ENCODE assay signal across 9 cellular contexts in the genomic region with DNA sequence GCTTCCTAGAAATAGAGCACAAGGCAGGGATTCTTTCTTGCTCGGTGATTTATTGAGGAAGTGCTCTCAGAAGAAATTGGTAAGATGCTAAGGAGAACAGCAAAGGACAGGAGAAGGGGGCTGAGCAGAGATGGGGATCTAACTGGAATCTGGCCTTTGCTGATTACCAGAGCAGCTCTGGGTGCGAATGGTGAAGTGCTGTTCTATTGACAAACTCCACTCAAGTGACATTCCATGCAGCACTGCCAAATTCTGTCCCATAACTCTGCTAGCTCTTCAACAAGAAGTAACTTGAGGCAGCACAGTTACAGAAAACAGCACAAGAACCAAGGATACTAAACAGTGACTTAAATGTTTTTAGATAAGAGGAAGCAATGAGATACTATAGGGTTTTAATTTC. TPM values are rescaled to one million over a fixed set of nuclear protein-coding genes. Genes with fewer than 3 reads are reported as not detected.
"Had no signal": no experiment of that assay in that cellular context is flagged by ENCODE, and none has a peak within 500 bp of the region (broad histone marks: within the 10 kb centered on the region; RNA-seq: fewer than 3 reads in every experiment).

No MANE protein-coding gene starts in this region.

- DNase-seq: GM23248, GOT3, H7, HFFc6, IMR-90 had no signal

- ATAC-seq: HCT116, K562 had no signal

- H3K4me3 ChIP-seq: GM23248, HAP-1, K562 had no signal

- H3K4me1 ChIP-seq: HAP-1 had no signal

- FAIRE-seq: HTR-8/SVneo, K562 had no signal

- H3K36me3 ChIP-seq: HAP-1 had no signal

- H2AFZ ChIP-seq: GM23248 had no signal

- H3K9me3 ChIP-seq: HAP-1 had no signal

- H3K9ac ChIP-seq: GM23248 had no signal

- H3K27ac ChIP-seq: GM23248 had no signal

RNA-seq across cellular contexts. Expression of a gene that starts 13.8 kb away (rescaled TPM):
- total RNA-seq: HFFc6 had no signal
